Comparison of ENCODE assay signal across 8 cellular contexts in the genomic region with DNA sequence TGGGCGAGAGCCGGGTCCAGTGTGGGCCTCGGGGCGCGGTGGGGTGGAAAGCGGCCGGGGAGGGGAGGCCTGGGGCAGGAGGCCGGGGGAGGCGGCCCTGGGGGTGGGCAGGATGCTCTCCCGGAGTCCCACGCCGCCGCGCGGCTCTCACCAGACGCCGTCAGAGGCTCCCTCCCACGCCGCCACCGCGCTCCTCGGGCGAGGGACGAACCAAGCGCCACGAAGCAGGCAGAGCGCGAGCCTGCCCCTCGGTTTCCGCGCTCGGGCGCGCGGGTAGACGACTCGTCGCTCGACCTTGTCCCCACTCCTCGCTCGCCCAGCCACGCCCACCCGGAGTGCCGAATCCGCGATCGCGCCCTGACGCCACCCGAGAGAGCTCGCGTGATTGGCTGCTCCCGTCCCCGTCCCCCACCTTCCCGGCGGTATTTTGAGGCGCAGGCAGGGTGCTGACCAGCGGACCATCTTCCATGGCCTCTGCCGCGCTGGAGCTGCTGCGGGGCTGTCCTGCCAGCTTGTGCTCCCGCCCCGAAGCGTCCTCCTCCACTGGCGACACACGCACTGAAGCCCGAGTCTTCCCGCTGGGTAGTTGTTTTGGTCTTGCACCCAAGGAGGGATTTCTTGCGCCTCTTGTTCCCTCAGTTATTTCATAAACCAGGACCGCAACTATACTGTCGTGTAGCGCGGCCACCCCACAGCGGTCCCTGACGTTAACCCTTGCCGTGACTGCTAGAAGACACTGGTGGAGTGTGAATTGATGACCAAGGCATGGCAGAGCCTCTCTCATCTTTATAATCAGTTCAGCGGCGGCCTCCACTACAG. TPM values are rescaled to one million over a fixed set of nuclear protein-coding genes. Genes with fewer than 3 reads are reported as not detected.
DNase-seq lines count a peak whose midpoint lies in the region; ATAC-seq, FAIRE-seq and TF ChIP-seq lines count a peak whose summit lies in the region.

A gene with protein sequence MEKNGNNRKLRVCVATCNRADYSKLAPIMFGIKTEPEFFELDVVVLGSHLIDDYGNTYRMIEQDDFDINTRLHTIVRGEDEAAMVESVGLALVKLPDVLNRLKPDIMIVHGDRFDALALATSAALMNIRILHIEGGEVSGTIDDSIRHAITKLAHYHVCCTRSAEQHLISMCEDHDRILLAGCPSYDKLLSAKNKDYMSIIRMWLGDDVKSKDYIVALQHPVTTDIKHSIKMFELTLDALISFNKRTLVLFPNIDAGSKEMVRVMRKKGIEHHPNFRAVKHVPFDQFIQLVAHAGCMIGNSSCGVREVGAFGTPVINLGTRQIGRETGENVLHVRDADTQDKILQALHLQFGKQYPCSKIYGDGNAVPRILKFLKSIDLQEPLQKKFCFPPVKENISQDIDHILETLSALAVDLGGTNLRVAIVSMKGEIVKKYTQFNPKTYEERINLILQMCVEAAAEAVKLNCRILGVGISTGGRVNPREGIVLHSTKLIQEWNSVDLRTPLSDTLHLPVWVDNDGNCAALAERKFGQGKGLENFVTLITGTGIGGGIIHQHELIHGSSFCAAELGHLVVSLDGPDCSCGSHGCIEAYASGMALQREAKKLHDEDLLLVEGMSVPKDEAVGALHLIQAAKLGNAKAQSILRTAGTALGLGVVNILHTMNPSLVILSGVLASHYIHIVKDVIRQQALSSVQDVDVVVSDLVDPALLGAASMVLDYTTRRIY (minus strand): TSS at position 279 of the 819 bp plus-strand sequence. CDS start 9,093 bp downstream, outside the sequence.

- peak within 1 kb of the TSS; percentile 92 for H3K4me2 ChIP-seq in keratinocyte (ENCODE audit: control insufficient read depth, extremely low read depth, insufficient read depth, low read depth, low read length)

- H4K20me1 ChIP-seq in keratinocyte (ENCODE audit: control insufficient read depth, extremely low read depth, insufficient read depth, low read length) = no peaks in the 10 kb centered on the region

- H3K4me1 ChIP-seq in A673 (ENCODE audit: insufficient read depth, low read length, poor library complexity, severe bottlenecking) = no peaks in the 10 kb centered on the region
- peaks cover 2% of the 10 kb centered on the region for H3K4me1 ChIP-seq in keratinocyte (ENCODE audit: control insufficient read depth, extremely low read depth, insufficient read depth, low read length)

- intact Hi-C loops in A673 (cut with micrococcal nuclease; ENCODE audit: unreplicated experiment) = no loop called here

- FAIRE-seq in keratinocyte (lab: Jason Lieb, UNC) = no peak

- peak within 1 kb of the TSS; percentile 95 for H2AFZ ChIP-seq in keratinocyte (ENCODE audit: control insufficient read depth, low read length)

- DNase-seq in A673 (ENCODE audit: low spot score) = peak; percentile 98
- DNase-seq in NCI-H446 (lab: John Stamatoyannopoulos, UW) = peak; percentile 96 to 97
- DNase-seq in activated CD4-positive, alpha-beta T cell treated with anti-CD3 and anti-CD28 coated beads for 24 hours (ENCODE audit: low read depth in 2 of 2) = peak; percentile 94 to 97
- DNase-seq in cerebellum (ENCODE audit: low spot score) = peak; percentile 98
- DNase-seq in keratinocyte (ENCODE audit: low read depth, low spot score) = peak; percentile 53
- peak; percentile 96 to 97 (median 97) for DNase-seq in stimulated activated CD4-positive, alpha-beta T cell treated with anti-CD3 and anti-CD28 coated beads, Interleukin-12 subunit alpha, Interleukin-12 subunit beta, amount 100 ng/mL, for 48 hours (ENCODE audit: low read depth in 2 of 3, low spot score in 1 of 3)

- no peaks in the 10 kb centered on the region for H3K9me1 ChIP-seq in keratinocyte (ENCODE audit: control insufficient read depth, extremely low read depth, insufficient read depth, low read length)

- ATAC-seq in GM18870 (IDR thresholded peaks at IDR 0.05; ENCODE audit: unreplicated experiment) (peak; percentile 68), HG03108 (IDR thresholded peaks at IDR 0.05; ENCODE audit: unreplicated experiment) (peak; percentile 93)

- H3K36me3 ChIP-seq in A673 (ENCODE audit: insufficient read depth, low read length, poor library complexity, severe bottlenecking) (no peaks in the 10 kb centered on the region), keratinocyte (ENCODE audit: control insufficient read depth in 2 of 2, extremely low read depth in 1 of 2, insufficient read depth in 2 of 2, low read length in 2 of 2) (no peaks in the 10 kb centered on the region)

- H3K27me3 ChIP-seq in A673 (replicated peaks; ENCODE audit: insufficient read depth, low read depth, low read length, poor library complexity) = no peaks in the 10 kb centered on the region
- no peaks in the 10 kb centered on the region for H3K27me3 ChIP-seq in keratinocyte (ENCODE audit: control insufficient read depth, extremely low read depth, insufficient read depth, low read length)

- peaks cover 15% of the 10 kb centered on the region for H3K79me2 ChIP-seq in keratinocyte (ENCODE audit: control insufficient read depth, insufficient read depth, low read length)

- peak within 1 kb of the TSS; percentile 96 for H3K4me3 ChIP-seq in A673 (ENCODE audit: low read depth, low read length, poor library complexity, severe bottlenecking)
- H3K4me3 ChIP-seq in keratinocyte (ENCODE audit: control insufficient read depth in 2 of 3, extremely low read depth in 1 of 3, insufficient read depth in 2 of 3, low read depth in 1 of 3, low read length in 3 of 3) = peak within 1 kb of the TSS; percentile 77 to 82 (median 79)

- CTCF ChIA-PET in A673 (lab: Charles Lee) = no interaction called here

- BruUV-seq in A673 (replicated peaks; lab: Mats Ljungman, UMichigan) = no TSS peak

- dilution Hi-C loops in keratinocyte (cut with MboI; ENCODE audit: extremely low pct_ligation_motif_present, low sequenced_read_pairs) = no loop called here

- TF ChIP-seq CTCF in A673 (conservative IDR thresholded peaks at IDR 0.05; ENCODE audit: low read depth, low read length) (no peak), keratinocyte (optimal IDR thresholded peaks at IDR 0.05 in 1 of 3, IDR thresholded peaks at IDR 0.05 in 1 of 3, conservative IDR thresholded peaks at IDR 0.05 in 1 of 3; ENCODE audit: extremely low read depth in 1 of 3, insufficient read depth in 2 of 3, low read length in 3 of 3) (no peak)

- peak within 1 kb of the TSS; percentile 81 for H3K9ac ChIP-seq in keratinocyte (ENCODE audit: control insufficient read depth, extremely low read depth, insufficient read depth, low read length)

- H3K9me3 ChIP-seq in A673 (ENCODE audit: low read depth, low read length, poor library complexity, severe bottlenecking) (no peaks in the 10 kb centered on the region), keratinocyte (ENCODE audit: control insufficient read depth, low read depth, low read length) (no peaks in the 10 kb centered on the region)

- H3K27ac ChIP-seq in A673 (ENCODE audit: low read depth, low read length, poor library complexity, severe bottlenecking) (peak within 1 kb of the TSS; percentile 88), keratinocyte (ENCODE audit: control insufficient read depth, insufficient read depth, low read length) (peak within 1 kb of the TSS; percentile 66)

- POLR2A ChIA-PET in A673 (lab: Charles Lee; ENCODE audit: low non-redundant PET) = no interaction called here

RNA-seq across cellular contexts. Expression of the gene that starts here (rescaled TPM):
- total RNA-seq in A673 (2021) = 20.6 and 23.7 TPM in 2 replicates
- 22.9 TPM for total RNA-seq in cerebellum
- polyA plus RNA-seq in keratinocyte = 7.7 to 11.7 TPM (median 10.1 TPM) in 3 replicates
- polyA plus RNA-seq in keratinocyte (2011; ENCODE audit: low read depth) = 1.1 TPM
- polyA plus RNA-seq in keratinocyte (2011; cell fraction: cytosol; rRNA removed) = 6.3 and 8.9 TPM in 2 replicates
- polyA plus RNA-seq in keratinocyte (2011; cell fraction: nucleus; rRNA removed) = 12.1 and 13.5 TPM in 2 replicates
- 1.4 and 9.0 TPM in 2 replicates for polyA plus RNA-seq in keratinocyte (2012; ENCODE audit: low replicate concordance)
- polyA minus RNA-seq in keratinocyte = 20.0 to 26.0 TPM (median 20.9 TPM) in 3 replicates
- 6.5 TPM for polyA minus RNA-seq in keratinocyte (2011; cell fraction: cytosol; rRNA and poly(A)+ RNA removed)
- polyA minus RNA-seq in keratinocyte (2011; cell fraction: nucleus; rRNA and poly(A)+ RNA removed) = 10.2 and 18.9 TPM in 2 replicates

Comparison
In these comparisons a context has a peak if more than half of its experiments do, and no peak if none do; other contexts are left out.
1. Peak in every context shown above with its lines: DNase-seq, ATAC-seq, H3K4me3 ChIP-seq and H3K27ac ChIP-seq.